Comparison of ENCODE assay signal across 2 cellular contexts in the genomic region with DNA sequence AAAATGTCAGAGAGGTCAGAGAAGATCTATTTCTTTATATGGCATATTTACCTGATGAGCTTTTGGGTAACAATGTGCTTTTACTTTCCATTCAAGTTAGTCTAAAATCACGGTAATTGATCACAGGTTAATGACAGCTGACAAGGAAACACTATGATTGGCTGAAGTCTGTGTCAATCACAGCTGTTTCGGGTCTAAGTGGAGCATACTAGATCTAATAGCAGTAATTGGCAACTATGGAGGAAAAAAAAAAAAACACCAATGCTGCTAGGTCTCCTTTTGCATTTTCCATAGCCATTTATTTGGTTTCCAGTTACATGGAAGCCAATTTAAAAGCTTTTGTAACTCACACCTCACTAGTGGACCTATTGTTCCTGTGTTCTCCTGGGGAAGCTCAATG.
TF ChIP-seq lines count a peak whose summit lies in the region.

No MANE protein-coding gene starts in this region.

TF ChIP-seq in A549, 52 proteins besides CTCF, POLR2A, EP300 and RAD21 (continued from another document):
- no peak for TF ChIP-seq EHF (CRISPR knock-in tag; IDR thresholded peaks at IDR 0.05)
- TF ChIP-seq SREBF2 (IDR thresholded peaks at IDR 0.05): no peak
- TF ChIP-seq NPAS2 (CRISPR knock-in tag; IDR thresholded peaks at IDR 0.05; ENCODE audit: borderline replicate concordance): no peak
- TF ChIP-seq SMC3 (IDR thresholded peaks at IDR 0.05): no peak
- TF ChIP-seq CHD4 (IDR thresholded peaks at IDR 0.05; ENCODE audit: borderline replicate concordance): no peak
- TF ChIP-seq, protein P1, sequence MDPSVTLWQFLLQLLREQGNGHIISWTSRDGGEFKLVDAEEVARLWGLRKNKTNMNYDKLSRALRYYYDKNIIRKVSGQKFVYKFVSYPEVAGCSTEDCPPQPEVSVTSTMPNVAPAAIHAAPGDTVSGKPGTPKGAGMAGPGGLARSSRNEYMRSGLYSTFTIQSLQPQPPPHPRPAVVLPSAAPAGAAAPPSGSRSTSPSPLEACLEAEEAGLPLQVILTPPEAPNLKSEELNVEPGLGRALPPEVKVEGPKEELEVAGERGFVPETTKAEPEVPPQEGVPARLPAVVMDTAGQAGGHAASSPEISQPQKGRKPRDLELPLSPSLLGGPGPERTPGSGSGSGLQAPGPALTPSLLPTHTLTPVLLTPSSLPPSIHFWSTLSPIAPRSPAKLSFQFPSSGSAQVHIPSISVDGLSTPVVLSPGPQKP (IDR thresholded peaks at IDR 0.05; ENCODE audit: low read depth, low read length): no peak

TF ChIP-seq in K562, 482 proteins besides CTCF, POLR2A, EP300 and RAD21 (continued from another document):
- TF ChIP-seq, protein P2, sequence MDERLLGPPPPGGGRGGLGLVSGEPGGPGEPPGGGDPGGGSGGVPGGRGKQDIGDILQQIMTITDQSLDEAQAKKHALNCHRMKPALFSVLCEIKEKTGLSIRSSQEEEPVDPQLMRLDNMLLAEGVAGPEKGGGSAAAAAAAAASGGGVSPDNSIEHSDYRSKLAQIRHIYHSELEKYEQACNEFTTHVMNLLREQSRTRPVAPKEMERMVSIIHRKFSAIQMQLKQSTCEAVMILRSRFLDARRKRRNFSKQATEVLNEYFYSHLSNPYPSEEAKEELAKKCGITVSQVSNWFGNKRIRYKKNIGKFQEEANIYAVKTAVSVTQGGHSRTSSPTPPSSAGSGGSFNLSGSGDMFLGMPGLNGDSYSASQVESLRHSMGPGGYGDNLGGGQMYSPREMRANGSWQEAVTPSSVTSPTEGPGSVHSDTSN (CRISPR knock-in tag; IDR thresholded peaks at IDR 0.05; ENCODE audit: low read depth): no peak
- TF ChIP-seq, protein P2 (tag; conservative IDR thresholded peaks at IDR 0.05; ENCODE audit: low read depth): peak; percentile 58
- TF ChIP-seq, protein P3, sequence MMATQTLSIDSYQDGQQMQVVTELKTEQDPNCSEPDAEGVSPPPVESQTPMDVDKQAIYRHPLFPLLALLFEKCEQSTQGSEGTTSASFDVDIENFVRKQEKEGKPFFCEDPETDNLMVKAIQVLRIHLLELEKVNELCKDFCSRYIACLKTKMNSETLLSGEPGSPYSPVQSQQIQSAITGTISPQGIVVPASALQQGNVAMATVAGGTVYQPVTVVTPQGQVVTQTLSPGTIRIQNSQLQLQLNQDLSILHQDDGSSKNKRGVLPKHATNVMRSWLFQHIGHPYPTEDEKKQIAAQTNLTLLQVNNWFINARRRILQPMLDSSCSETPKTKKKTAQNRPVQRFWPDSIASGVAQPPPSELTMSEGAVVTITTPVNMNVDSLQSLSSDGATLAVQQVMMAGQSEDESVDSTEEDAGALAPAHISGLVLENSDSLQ (IDR thresholded peaks at IDR 0.05): peak; percentile 90
